Comparison of ENCODE assay signal across 9 cellular contexts in the genomic region with DNA sequence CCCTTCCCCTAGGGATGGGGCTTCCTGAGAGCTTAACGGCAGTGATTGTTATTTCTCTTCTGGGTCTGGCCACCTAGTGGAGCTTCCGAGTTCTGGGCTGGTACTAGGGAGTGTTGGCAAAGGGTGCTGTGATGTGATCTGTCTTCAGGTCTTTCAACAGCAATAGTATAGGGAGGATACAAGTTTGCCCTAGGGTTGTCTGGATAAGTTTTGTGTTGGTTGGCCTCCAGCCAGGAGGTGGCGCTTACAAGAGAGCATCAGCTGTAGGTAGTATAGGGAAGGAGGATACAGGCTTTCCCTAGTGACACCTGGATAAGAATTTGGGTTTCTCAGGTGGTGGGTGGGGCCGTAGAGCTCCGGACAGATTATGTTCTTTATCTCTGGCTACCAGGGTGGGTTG.
A peak's percentile ranks its signal among the peaks of the same experiment; 100 is the strongest.
DNase-seq lines count a peak whose midpoint lies in the region; ATAC-seq and TF ChIP-seq lines count a peak whose summit lies in the region.
"Had no signal": no experiment of that assay in that cellular context is flagged by ENCODE, and none has a peak within 500 bp of the region (broad histone marks: within the 10 kb centered on the region; RNA-seq: fewer than 3 reads in every experiment).

No MANE protein-coding gene starts in this region.

- H3K9me3 ChIP-seq in BLaER1: peaks cover 14% of the 10 kb centered on the region

- H3K27ac ChIP-seq in BLaER1: 0 out of 2 replicates have a peak overlapping the region, but pooled peaks have one; percentile 44
- H3K27ac ChIP-seq: epithelial cell of prostate had no signal

- H3K4me2 ChIP-seq in BLaER1: peak overlapping the region; percentile 49

- no peaks in the 10 kb centered on the region for H4K20me1 ChIP-seq in BLaER1

- DNase-seq in cardiac fibroblast (ENCODE audit: low read depth in 2 of 2): peak; percentile 10 to 16
- no peak for DNase-seq in foreskin melanocyte
- DNase-seq in OCI-M2 (lab: John Stamatoyannopoulos, UW; ENCODE audit: unreplicated experiment): no peak

- H3K4me1 ChIP-seq in BLaER1: peaks cover 17% of the 10 kb centered on the region

- ATAC-seq in GM19043 (IDR thresholded peaks at IDR 0.05; ENCODE audit: low read depth, unreplicated experiment): peak; percentile 38
- ATAC-seq in HG03280 (IDR thresholded peaks at IDR 0.05; ENCODE audit: unreplicated experiment): peak; percentile 58
- no peak for ATAC-seq in GM18858 (IDR thresholded peaks at IDR 0.05; ENCODE audit: unreplicated experiment)
- no peak for ATAC-seq in GM21381 (IDR thresholded peaks at IDR 0.05; ENCODE audit: unreplicated experiment)

- no peaks in the 10 kb centered on the region for H3K36me3 ChIP-seq in BLaER1

- peak; percentile 15 for TF ChIP-seq CTCF in cardiac fibroblast (IDR thresholded peaks at IDR 0.05; ENCODE audit: low read depth, low read length)

- no peak overlapping the region for H3K9ac ChIP-seq in BLaER1

- H3K4me3 ChIP-seq in BLaER1: no peak overlapping the region
- H3K4me3 ChIP-seq in cardiac fibroblast (replicated peaks in 1 of 2; ENCODE audit: low read depth in 2 of 2, low read length in 2 of 2): no peak overlapping the region

- no peaks in the 10 kb centered on the region for H3K27me3 ChIP-seq in BLaER1

Comparison
In these comparisons a context has a peak if more than half of its experiments do, and no peak if none do; other contexts are left out.
1. ATAC-seq: peak in GM19043 (single experiment) and HG03280 (single experiment); none in GM18858 (single experiment) and GM21381 (single experiment).
2. DNase-seq: peak in cardiac fibroblast (2 of 2); none in foreskin melanocyte (single experiment) and OCI-M2 (single experiment).